In genomic region chr9:105346273-105346672, GRCh38 we compare ENCODE assay signal across 20 cellular contexts.
"Had no signal": no experiment of that assay in that cellular context is flagged by ENCODE, and none has a peak within 500 bp of the region (broad histone marks: within the 10 kb centered on the region; RNA-seq: fewer than 3 reads in every experiment).

No MANE protein-coding gene starts in this region.

- H3K4me3 ChIP-seq: esophagus squamous epithelium, thyroid gland had no signal

- FAIRE-seq: islet of Langerhans had no signal

- H3K27me3 ChIP-seq: esophagus squamous epithelium, thyroid gland had no signal

- H3K36me3 ChIP-seq: thyroid gland had no signal

- DNase-seq: activated CD4-positive, alpha-beta T cell treated with anti-CD3 and anti-CD28 coated beads for 4 hours; activated CD8-positive, alpha-beta T cell treated with anti-CD3 and anti-CD28 coated beads for 36 hours; activated naive CD4-positive, alpha-beta T cell treated with anti-CD3 and anti-CD28 coated beads for 36 hours; activated naive CD8-positive, alpha-beta T cell treated with anti-CD3 and anti-CD28 coated beads, Interleukin-2, amount 50 U/mL, for 24 hours; activated T-cell treated with anti-CD3 and anti-CD28 coated beads, Interleukin-2, amount 50 U/mL, for 1 hour; aorta; effector CD8-positive, alpha-beta T cell; esophagus squamous epithelium; midbrain; nephron progenitor cell; occipital lobe; retina; stimulated activated CD4-positive, alpha-beta T cell treated with anti-CD3 and anti-CD28 coated beads, Interleukin-12 subunit alpha, Interleukin-12 subunit beta, amount 100 ng/mL, for 4 hours; stimulated activated CD4-positive, alpha-beta T cell treated with anti-CD3 and anti-CD28 coated beads, Interleukin-1b, Interleukin-23, amount 100 ng/mL, for 48 hours; stimulated activated CD8-positive, alpha-beta memory T cell treated with anti-CD3 and anti-CD28 coated beads, Interleukin-4, amount 100 ng/mL, for 48 hours; stimulated activated naive CD4-positive, alpha-beta T cell; T-cell; thyroid gland had no signal

- H3K9me3 ChIP-seq: esophagus squamous epithelium, thyroid gland had no signal

- ATAC-seq: activated CD8-positive, alpha-beta T cell treated with anti-CD3 and anti-CD28 coated beads for 36 hours; activated naive CD8-positive, alpha-beta T cell treated with anti-CD3 and anti-CD28 coated beads, Interleukin-2, amount 50 U/mL, for 24 hours; T-cell; WTC11 had no signal

- H3K27ac ChIP-seq: esophagus squamous epithelium, thyroid gland had no signal
